15 cellular contexts compared by ENCODE assay signal in genomic region chr17:15392326-15392739, GRCh38. TPM values are rescaled to one million over a fixed set of nuclear protein-coding genes. Genes with fewer than 3 reads are reported as not detected.
A peak's percentile ranks its signal among the peaks of the same experiment; 100 is the strongest.
DNase-seq lines count a peak whose midpoint lies in the region; ATAC-seq and TF ChIP-seq lines count a peak whose summit lies in the region.
"Had no signal": no experiment of that assay in that cellular context is flagged by ENCODE, and none has a peak within 500 bp of the region (broad histone marks: within the 10 kb centered on the region; RNA-seq: fewer than 3 reads in every experiment).

No MANE protein-coding gene starts in this region.

- H2AFZ ChIP-seq in ACC112 (ENCODE audit: low read length, unreplicated experiment) (no peak overlapping the region), IMR-90 (replicated peaks; ENCODE audit: low read length, poor library complexity) (peak overlapping the region; percentile 59)

- CTCF ChIA-PET in IMR-90 (lab: Yijun Ruan, JAX), result interaction anchor here (0.6 to 1.0 kb wide), 3 partner anchors 110 to 237 kb away, joined by 3 read pairs; no protein-coding TSS in a partner anchor

- H4K91ac ChIP-seq in IMR-90 (ENCODE audit: insufficient read depth, low read depth, low read length), result peak overlapping the region; percentile 37; the same call in 1 of the 2 replicates

- peak; percentile 97 for ATAC-seq in IMR-90 (ENCODE audit: low read depth)
- peak; percentile 58 for ATAC-seq in left colon
- ATAC-seq in HG03045 (IDR thresholded peaks at IDR 0.05; ENCODE audit: unreplicated experiment), result no peak
- ATAC-seq in stimulated activated memory B cell treated with anti-CD40 and anti-IgM and Interleukin-4, amounts not matched to agents 10 μg/mL and 1 μg/mL and 100 μg/mL, for 72 hours, result no peak
- ATAC-seq: activated T-helper 17 cell treated with anti-CD3 and anti-CD28 coated beads, Interleukin-2, amount 50 U/mL, for 72 hours had no signal

- no peaks in the 10 kb centered on the region for H3K27me3 ChIP-seq in ACC112 (ENCODE audit: insufficient read depth, low read length)
- no peaks in the 10 kb centered on the region; the same call in 1 of the 2 replicates for H3K27me3 ChIP-seq in IMR-90 (ENCODE audit: control insufficient read depth, insufficient read depth, low read length)
- H3K27me3 ChIP-seq: BE2C had no signal

- H3K4me1 ChIP-seq in ACC112 (ENCODE audit: control insufficient read depth, insufficient read depth, low read length, unreplicated experiment) (peaks cover 10% of the 10 kb centered on the region), IMR-90 (ENCODE audit: control insufficient read depth, insufficient read depth, low read length) (peaks cover 2% of the 10 kb centered on the region)
- H3K4me1 ChIP-seq: BE2C had no signal

- H3K79me2 ChIP-seq in ACC112 (ENCODE audit: control insufficient read depth, insufficient read depth, low read length, unreplicated experiment), result no peaks in the 10 kb centered on the region

- no peaks in the 10 kb centered on the region; the same call in 1 of the 2 replicates for H4K20me1 ChIP-seq in IMR-90 (ENCODE audit: insufficient read depth, low read length)

- no peaks in the 10 kb centered on the region for H3K79me1 ChIP-seq in IMR-90 (ENCODE audit: low read depth in 1 of 2, low read length in 2 of 2)

- no TSS peak for BruUV-seq in IMR-90 (replicated peaks; lab: Mats Ljungman, UMichigan)

- H3K27ac ChIP-seq in ACC112 (ENCODE audit: low read depth, low read length) (peak overlapping the region; percentile 25; the same call in 1 of the 2 replicates), IMR-90 (ENCODE audit: insufficient read depth, low read length) (peak overlapping the region; percentile 65; the same call in 1 of the 2 replicates)
- H3K27ac ChIP-seq: WERI-Rb-1 had no signal

- no peak for TF ChIP-seq CTCF in IMR-90 (conservative IDR thresholded peaks at IDR 0.05; ENCODE audit: low read depth, low read length)
- no peak for TF ChIP-seq CTCF in cardiac fibroblast (IDR thresholded peaks at IDR 0.05; ENCODE audit: low read depth, low read length)

- peaks cover 10% of the 10 kb centered on the region for H3K27me3 Mint-ChIP-seq in stimulated activated memory B cell treated with anti-CD40 and anti-IgM and Interleukin-4, amounts not matched to agents 10 μg/mL and 1 μg/mL and 100 μg/mL, for 72 hours

- H3K18ac ChIP-seq in IMR-90 (ENCODE audit: low read depth, low read length), result peak overlapping the region; percentile 16; the same call in 1 of the 2 replicates

- H2BK15ac ChIP-seq in IMR-90 (ENCODE audit: low read depth, low read length), result no peak overlapping the region

- no peak overlapping the region for H3K23ac ChIP-seq in IMR-90 (ENCODE audit: low read depth, low read length)

- H3K36me3 Mint-ChIP-seq in stimulated activated memory B cell treated with anti-CD40 and anti-IgM and Interleukin-4, amounts not matched to agents 10 μg/mL and 1 μg/mL and 100 μg/mL, for 72 hours, result no peaks in the 10 kb centered on the region

- H3K14ac ChIP-seq in IMR-90 (replicated peaks; ENCODE audit: low read depth, low read length), result peak overlapping the region; percentile 31; the same call in 1 of the 2 replicates

- H2AK5ac ChIP-seq in IMR-90 (ENCODE audit: low read depth, low read length), result no peak overlapping the region

- TF ChIP-seq RAD21 in IMR-90 (IDR thresholded peaks at IDR 0.05; ENCODE audit: low read length), result 0 out of 2 replicates have a peak, but pooled peaks have one; percentile 11

- no peak overlapping the region for H3K27ac Mint-ChIP-seq in stimulated activated memory B cell treated with anti-CD40 and anti-IgM and Interleukin-4, amounts not matched to agents 10 μg/mL and 1 μg/mL and 100 μg/mL, for 72 hours
- H3K27ac Mint-ChIP-seq: activated T-helper 17 cell treated with anti-CD3 and anti-CD28 coated beads, Interleukin-2, amount 50 U/mL, for 72 hours had no signal

- H3K4ac ChIP-seq in IMR-90 (ENCODE audit: low read depth, low read length), result peak overlapping the region; percentile 65

- H3K4me3 ChIP-seq in ACC112 (ENCODE audit: low read depth, low read length) (no peak overlapping the region), IMR-90 (ENCODE audit: insufficient read depth, low read depth, low read length) (no peak overlapping the region), cardiac fibroblast (replicated peaks in 1 of 2; ENCODE audit: low read depth in 2 of 2, low read length in 2 of 2) (no peak overlapping the region)

- POLR2A ChIA-PET in IMR-90 (lab: Charles Lee; ENCODE audit: unreplicated experiment), result interaction anchor here (0.6 kb wide), 1 partner anchor 131 kb away, joined by 3 read pairs; no protein-coding TSS in a partner anchor

- in situ Hi-C loops in IMR-90 (cut with MboI; ENCODE audit: low sequenced_read_pairs), result no loop called here

- no peak overlapping the region for H3K9ac ChIP-seq in IMR-90 (ENCODE audit: low read depth, low read length)

- no peak overlapping the region for H3K56ac ChIP-seq in IMR-90 (ENCODE audit: extremely low read depth, insufficient read depth, low read length)

- H3K4me1 Mint-ChIP-seq in stimulated activated memory B cell treated with anti-CD40 and anti-IgM and Interleukin-4, amounts not matched to agents 10 μg/mL and 1 μg/mL and 100 μg/mL, for 72 hours, result no peaks in the 10 kb centered on the region
- H3K4me1 Mint-ChIP-seq: activated T-helper 17 cell treated with anti-CD3 and anti-CD28 coated beads, Interleukin-2, amount 50 U/mL, for 72 hours had no signal

- dilution Hi-C loops in IMR-90 (cut with HindIII; ENCODE audit: low sequenced_read_pairs, unreplicated experiment), result no loop called here

- peak overlapping the region; percentile 4 for H2AK9ac ChIP-seq in IMR-90 (replicated peaks; ENCODE audit: low read depth, low read length, poor library complexity)

- 0% methylated on average over 1 of the region's 5 CpGs; no CpG with 5 or more reads in 1 of the 2 experiments for WGBS in IMR-90 (ENCODE audit: extremely low coverage in 2 of 2, insufficient read length in 1 of 2), 2 experiments

- peak overlapping the region in 1 of 2 experiments; percentile 7; a peak in 1 of 4 replicates for H4K8ac ChIP-seq in IMR-90 (ENCODE audit: low read depth in 2 of 2, low read length in 2 of 2)

- peak overlapping the region; percentile 22 for H2BK5ac ChIP-seq in IMR-90 (ENCODE audit: low read depth, low read length, poor library complexity, severe bottlenecking)

- no peak overlapping the region for H3K4me3 Mint-ChIP-seq in stimulated activated memory B cell treated with anti-CD40 and anti-IgM and Interleukin-4, amounts not matched to agents 10 μg/mL and 1 μg/mL and 100 μg/mL, for 72 hours
- H3K4me3 Mint-ChIP-seq: activated T-helper 17 cell treated with anti-CD3 and anti-CD28 coated beads, Interleukin-2, amount 50 U/mL, for 72 hours; neural crest cell had no signal

- H4K5ac ChIP-seq in IMR-90 (ENCODE audit: low read depth, low read length), result peak overlapping the region; percentile 4; the same call in 1 of the 2 replicates

- intact Hi-C loops in IMR-90 (cut with micrococcal nuclease) (no loop called here), left colon (cut with DNase I, micrococcal nuclease) (no loop called here)

- peak; percentile 96 for DNase-seq in IMR-90
- peak; percentile 74 to 90 for DNase-seq in cardiac fibroblast (ENCODE audit: low read depth in 2 of 2)
- DNase-seq in left colon, result no peak
- DNase-seq in effector CD8-positive, alpha-beta T cell (lab: John Stamatoyannopoulos, UW), result no peak
- no peak for DNase-seq in OCI-M2 (lab: John Stamatoyannopoulos, UW; ENCODE audit: unreplicated experiment)
- DNase-seq: BE2C; NCI-H1694 treated with DMSO at 0.1 percent for 48 hours; stimulated activated CD4-positive, alpha-beta T cell treated with anti-CD3 and anti-CD28 coated beads, Interleukin-2, amount 100 ng/mL, for 24 hours; WERI-Rb-1 had no signal

- peak overlapping the region; percentile 74 for H2BK20ac ChIP-seq in IMR-90 (ENCODE audit: low read depth, low read length)

- H3K9me1 ChIP-seq in IMR-90 (ENCODE audit: insufficient read depth, low read length), result peaks cover 8% of the 10 kb centered on the region

- H3K9me3 Mint-ChIP-seq in stimulated activated memory B cell treated with anti-CD40 and anti-IgM and Interleukin-4, amounts not matched to agents 10 μg/mL and 1 μg/mL and 100 μg/mL, for 72 hours, result no peaks in the 10 kb centered on the region
- H3K9me3 Mint-ChIP-seq: activated T-helper 17 cell treated with anti-CD3 and anti-CD28 coated beads, Interleukin-2, amount 50 U/mL, for 72 hours had no signal

- no peak for TF ChIP-seq POLR2A in IMR-90 (IDR thresholded peaks at IDR 0.05; ENCODE audit: low read depth, low read length)

- H2BK120ac ChIP-seq in IMR-90 (ENCODE audit: low read depth, low read length), result peak overlapping the region; percentile 75

- no peak overlapping the region for H3K4me2 ChIP-seq in IMR-90 (ENCODE audit: low read depth, low read length)

- H3K36me3 ChIP-seq in ACC112 (ENCODE audit: insufficient read depth, low read length) (no peaks in the 10 kb centered on the region), IMR-90 (ENCODE audit: control insufficient read depth, insufficient read depth, low read length) (no peaks in the 10 kb centered on the region)
- H3K36me3 ChIP-seq: BE2C, WERI-Rb-1 had no signal

- H3K9me3 ChIP-seq in IMR-90 (ENCODE audit: control insufficient read depth, insufficient read depth, low read length), result no peaks in the 10 kb centered on the region
- H3K9me3 ChIP-seq: BE2C had no signal

TF ChIP-seq in IMR-90, 13 proteins besides CTCF, POLR2A, EP300 and RAD21 (continues in another document):
- TF ChIP-seq BHLHE40 (IDR thresholded peaks at IDR 0.05; ENCODE audit: low read depth, low read length) (peak; percentile 51), MXI1 (IDR thresholded peaks at IDR 0.05; ENCODE audit: borderline replicate concordance, low read depth, low read length) (no peak), USF2 (IDR thresholded peaks at IDR 0.05; ENCODE audit: low read depth, low read length) (no peak)

RNA-seq across cellular contexts. Expression of gene TEKT3, which starts 50.9 kb away (rescaled TPM):
- total RNA-seq in IMR-90 (2012; rRNA removed) (not detected in 2 replicates), left colon (under 1 TPM; 0.36 to 0.64 TPM)
- 0.15 and 0.59 TPM in 2 replicates for polyA plus RNA-seq in IMR-90 (2012; rRNA removed)
- 0.20 and 0.47 TPM in 2 replicates for polyA plus RNA-seq in IMR-90 (2012; cell fraction: cytosol; rRNA removed)
- 0.96 and 1.4 TPM in 2 replicates for polyA plus RNA-seq in IMR-90 (2012; cell fraction: nucleus; rRNA removed; ENCODE audit: low replicate concordance)
- total RNA-seq: OCI-LY7 had no signal

Comparison
In these comparisons a context has a peak if more than half of its experiments do, and no peak if none do; other contexts are left out.
1. ATAC-seq: peak in IMR-90 (single experiment) and left colon (single experiment); none in HG03045 (single experiment) and stimulated activated memory B cell treated with anti-CD40 and anti-IgM and Interleukin-4, amounts not matched to agents 10 μg/mL and 1 μg/mL and 100 μg/mL, for 72 hours (single experiment).
2. DNase-seq: peak in IMR-90 (single experiment) and cardiac fibroblast (2 of 2); none in left colon (0 of 2), effector CD8-positive, alpha-beta T cell (single experiment) and OCI-M2 (single experiment).